ENCODE assay signal across 30 cellular contexts in the genomic region with DNA sequence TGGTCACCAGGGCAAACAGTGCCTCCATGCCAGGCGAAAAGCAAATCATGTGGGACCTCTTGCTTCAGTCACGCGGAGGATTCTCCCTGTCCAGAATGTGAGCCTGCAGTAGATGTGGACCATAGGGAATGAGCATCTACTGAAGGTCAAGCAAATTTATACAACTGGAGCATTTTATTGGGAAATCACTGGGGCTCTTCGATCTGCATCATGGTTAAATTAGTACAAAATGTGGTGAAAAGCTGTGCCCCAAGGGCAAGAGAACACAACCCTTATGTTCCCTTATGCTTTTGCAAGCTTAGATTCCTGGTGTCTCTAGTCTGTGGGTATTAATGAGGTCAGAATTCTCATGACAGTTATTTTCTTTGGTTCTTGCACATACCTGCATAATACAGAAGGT.
"Had no signal": no experiment of that assay in that cellular context is flagged by ENCODE, and none has a peak within 500 bp of the region (broad histone marks: within the 10 kb centered on the region; RNA-seq: fewer than 3 reads in every experiment).

No MANE protein-coding gene starts in this region.

- H3K9ac ChIP-seq: SK-N-SH had no signal

- H3K4me3 Mint-ChIP-seq: activated CD4-positive, alpha-beta T cell treated with anti-CD3 and anti-CD28 coated beads, Interleukin-2, amount 10 ng/mL, durations not matched to agents 24 days and 14 days; activated CD8-positive, alpha-beta T cell treated with anti-CD3 and anti-CD28 coated beads for 36 hours; activated naive CD8-positive, alpha-beta T cell treated with anti-CD3 and anti-CD28 coated beads for 36 hours; activated T-cell treated with anti-CD3 and anti-CD28 coated beads, Interleukin-2, amount 50 U/mL, for 72 hours; activated T-helper 17 cell treated with anti-CD3 and anti-CD28 coated beads, Interleukin-2, amount 50 U/mL, for 72 hours; T-helper 1 cell treated with Interleukin-12 subunit alpha and Interleukin-12 subunit beta and Interleukin-4 antibody, amounts not matched to agents 30 μg/mL and 1 μg/mL, for 36 hours; T-helper 2 cell treated with Interferon-gamma antibody and Interleukin-4, amounts not matched to agents 5 μg/mL and 100 μg/mL, for 36 hours had no signal

- H3K27ac Mint-ChIP-seq: activated CD4-positive, alpha-beta T cell treated with anti-CD3 and anti-CD28 coated beads, Interleukin-2, amount 10 ng/mL, durations not matched to agents 24 days and 14 days; activated CD8-positive, alpha-beta T cell treated with anti-CD3 and anti-CD28 coated beads for 36 hours; activated naive CD8-positive, alpha-beta T cell treated with anti-CD3 and anti-CD28 coated beads for 36 hours; activated T-cell treated with anti-CD3 and anti-CD28 coated beads, Interleukin-2, amount 50 U/mL, for 72 hours; activated T-helper 17 cell treated with anti-CD3 and anti-CD28 coated beads, Interleukin-2, amount 50 U/mL, for 72 hours; T-helper 1 cell treated with Interleukin-12 subunit alpha and Interleukin-12 subunit beta and Interleukin-4 antibody, amounts not matched to agents 30 μg/mL and 1 μg/mL, for 36 hours; T-helper 2 cell treated with Interferon-gamma antibody and Interleukin-4, amounts not matched to agents 5 μg/mL and 100 μg/mL, for 36 hours had no signal

- DNase-seq: activated CD4-positive, alpha-beta T cell treated with anti-CD3 and anti-CD28 coated beads, Interleukin-2, amount 10 ng/mL, durations not matched to agents 24 days and 14 days; activated CD4-positive, alpha-beta T cell treated with anti-CD3 and anti-CD28 coated beads, Interleukin-2, amount 50 U/mL, for 4 hours; activated CD8-positive, alpha-beta T cell treated with anti-CD3 and anti-CD28 coated beads for 36 hours; activated effector memory CD4-positive, alpha-beta T cell treated with anti-CD3 and anti-CD28 coated beads, Interleukin-2, amount 50 U/mL, for 16 hours; activated naive CD4-positive, alpha-beta T cell; activated naive CD4-positive, alpha-beta T cell treated with anti-CD3 and anti-CD28 coated beads, Interleukin-2, amount 50 U/mL, for 16 hours; activated naive CD8-positive, alpha-beta T cell treated with anti-CD3 and anti-CD28 coated beads for 36 hours; activated T-cell treated with anti-CD3 and anti-CD28 coated beads, Interleukin-2, amount 50 U/mL, for 1 hour; activated T-cell treated with anti-CD3 and anti-CD28 coated beads, Interleukin-2, amount 50 U/mL, for 72 hours; amniotic stem cell; aorta; brain microvascular endothelial cell; Kasumi-1; KG1; MG63; NCI-H1048; NCI-H1105 treated with DMSO at 0.1 percent for 48 hours; NCI-H1436 treated with DMSO at 0.1 percent for 48 hours; NCI-H1694 treated with DMSO at 0.1 percent for 48 hours; NCI-H2029; NCI-H345; NCI-H524 treated with DMSO at 0.1 percent for 48 hours; RPMI8226; SHP77 treated with DMSO at 0.1 percent for 48 hours; SK-N-SH had no signal

- ATAC-seq: activated CD8-positive, alpha-beta T cell treated with anti-CD3 and anti-CD28 coated beads for 36 hours; activated T-cell treated with anti-CD3 and anti-CD28 coated beads, Interleukin-2, amount 50 U/mL, for 72 hours; activated T-helper 17 cell treated with anti-CD3 and anti-CD28 coated beads, Interleukin-2, amount 50 U/mL, for 72 hours; Panc1 had no signal

- H3K36me3 ChIP-seq: brain microvascular endothelial cell, MG63, SJSA1 had no signal

- H3K4me1 Mint-ChIP-seq: activated CD4-positive, alpha-beta T cell treated with anti-CD3 and anti-CD28 coated beads, Interleukin-2, amount 10 ng/mL, durations not matched to agents 24 days and 14 days; activated naive CD8-positive, alpha-beta T cell treated with anti-CD3 and anti-CD28 coated beads for 36 hours; activated T-helper 17 cell treated with anti-CD3 and anti-CD28 coated beads, Interleukin-2, amount 50 U/mL, for 72 hours had no signal

- H3K4me3 ChIP-seq: MG63, SJSA1 had no signal

- H3K9me3 ChIP-seq: SJSA1, SK-N-SH had no signal

- H3K36me3 Mint-ChIP-seq: activated naive CD8-positive, alpha-beta T cell treated with anti-CD3 and anti-CD28 coated beads for 36 hours had no signal

- H3K27me3 ChIP-seq: brain microvascular endothelial cell, MG63, SJSA1 had no signal

- H3K9me3 Mint-ChIP-seq: activated CD4-positive, alpha-beta T cell treated with anti-CD3 and anti-CD28 coated beads, Interleukin-2, amount 10 ng/mL, durations not matched to agents 24 days and 14 days; activated CD8-positive, alpha-beta T cell treated with anti-CD3 and anti-CD28 coated beads for 36 hours; activated T-helper 17 cell treated with anti-CD3 and anti-CD28 coated beads, Interleukin-2, amount 50 U/mL, for 72 hours; T-helper 1 cell treated with Interleukin-12 subunit alpha and Interleukin-12 subunit beta and Interleukin-4 antibody, amounts not matched to agents 30 μg/mL and 1 μg/mL, for 36 hours; T-helper 2 cell treated with Interferon-gamma antibody and Interleukin-4, amounts not matched to agents 5 μg/mL and 100 μg/mL, for 36 hours had no signal
